In genomic region chr16:58102665-58103427, GRCh38 we compare ENCODE assay signal across 18 cellular contexts. TPM values are rescaled to one million over a fixed set of nuclear protein-coding genes. Genes with fewer than 3 reads are reported as not detected.
DNase-seq lines count a peak whose midpoint lies in the region; ATAC-seq, FAIRE-seq and TF ChIP-seq lines count a peak whose summit lies in the region.
"Had no signal": no experiment of that assay in that cellular context is flagged by ENCODE, and none has a peak within 500 bp of the region (broad histone marks: within the 10 kb centered on the region; RNA-seq: fewer than 3 reads in every experiment).

No MANE protein-coding gene starts in this region.

- H3K9me3 ChIP-seq in mucosa of descending colon: no peaks in the 10 kb centered on the region

- H3K4me3 ChIP-seq in mucosa of descending colon: no peak overlapping the region

- peaks cover 6% of the 10 kb centered on the region for H3K4me1 Mint-ChIP-seq in chondrocyte (ENCODE audit: low read depth)
- peaks cover 5% of the 10 kb centered on the region for H3K4me1 Mint-ChIP-seq in stimulated activated effector memory CD8-positive, alpha-beta T cell treated with anti-CD3 and anti-CD28 coated beads, Interleukin-12 subunit alpha, Interleukin-12 subunit beta, amount 100 ng/mL, for 72 hours
- H3K4me1 Mint-ChIP-seq: central memory CD8-positive, alpha-beta T cell had no signal

- peak; percentile 11 for FAIRE-seq in GM19239 (lab: Jason Lieb, UNC)
- FAIRE-seq: G401.6 had no signal

- no peaks in the 10 kb centered on the region for H3K27me3 Mint-ChIP-seq in chondrocyte (ENCODE audit: low read depth)
- H3K27me3 Mint-ChIP-seq: activated CD8-positive, alpha-beta memory T cell treated with anti-CD3 and anti-CD28 coated beads, Interleukin-2, amount 10 ng/mL, durations not matched to agents 7 days and 5 days; CD4-positive, alpha-beta memory T cell; central memory CD8-positive, alpha-beta T cell had no signal

- no peak overlapping the region for H3K27ac Mint-ChIP-seq in chondrocyte (ENCODE audit: unreplicated experiment)
- H3K27ac Mint-ChIP-seq in stimulated activated effector memory CD8-positive, alpha-beta T cell treated with anti-CD3 and anti-CD28 coated beads, Interleukin-12 subunit alpha, Interleukin-12 subunit beta, amount 100 ng/mL, for 72 hours: no peak overlapping the region
- H3K27ac Mint-ChIP-seq: activated CD8-positive, alpha-beta memory T cell treated with anti-CD3 and anti-CD28 coated beads, Interleukin-2, amount 10 ng/mL, durations not matched to agents 7 days and 5 days; activated naive CD4-positive, alpha-beta T cell treated with anti-CD3 and anti-CD28 coated beads, Interleukin-2, amount 10 ng/mL, durations not matched to agents 7 days and 5 days; CD4-positive, alpha-beta memory T cell; naive thymus-derived CD8-positive, alpha-beta T cell had no signal

- H3K4me1 ChIP-seq in mucosa of descending colon (ENCODE audit: low read depth): no peaks in the 10 kb centered on the region

- H3K4me3 Mint-ChIP-seq in chondrocyte (ENCODE audit: unreplicated experiment): no peak overlapping the region
- H3K4me3 Mint-ChIP-seq in stimulated activated effector memory CD8-positive, alpha-beta T cell treated with anti-CD3 and anti-CD28 coated beads, Interleukin-12 subunit alpha, Interleukin-12 subunit beta, amount 100 ng/mL, for 72 hours: no peak overlapping the region
- H3K4me3 Mint-ChIP-seq: activated CD8-positive, alpha-beta memory T cell treated with anti-CD3 and anti-CD28 coated beads, Interleukin-2, amount 10 ng/mL, durations not matched to agents 7 days and 5 days; activated naive CD4-positive, alpha-beta T cell treated with anti-CD3 and anti-CD28 coated beads, Interleukin-2, amount 10 ng/mL, durations not matched to agents 7 days and 5 days; CD4-positive, alpha-beta memory T cell; central memory CD8-positive, alpha-beta T cell; naive thymus-derived CD8-positive, alpha-beta T cell had no signal

- no peaks in the 10 kb centered on the region for H3K9me3 Mint-ChIP-seq in chondrocyte (ENCODE audit: low read depth)
- no peaks in the 10 kb centered on the region for H3K9me3 Mint-ChIP-seq in stimulated activated effector memory CD8-positive, alpha-beta T cell treated with anti-CD3 and anti-CD28 coated beads, Interleukin-12 subunit alpha, Interleukin-12 subunit beta, amount 100 ng/mL, for 72 hours
- H3K9me3 Mint-ChIP-seq: activated naive CD4-positive, alpha-beta T cell treated with anti-CD3 and anti-CD28 coated beads, Interleukin-2, amount 10 ng/mL, durations not matched to agents 7 days and 5 days; central memory CD8-positive, alpha-beta T cell; naive thymus-derived CD8-positive, alpha-beta T cell had no signal

- peak; percentile 70 for ATAC-seq in HG02981 (IDR thresholded peaks at IDR 0.05; ENCODE audit: unreplicated experiment)
- peak; percentile 31 for ATAC-seq in stimulated activated effector memory CD8-positive, alpha-beta T cell treated with anti-CD3 and anti-CD28 coated beads, Interleukin-12 subunit alpha, Interleukin-12 subunit beta, amount 100 ng/mL, for 72 hours
- no peak for ATAC-seq in mucosa of descending colon
- ATAC-seq: activated CD8-positive, alpha-beta memory T cell treated with anti-CD3 and anti-CD28 coated beads, Interleukin-2, amount 10 ng/mL, durations not matched to agents 7 days and 5 days; naive thymus-derived CD8-positive, alpha-beta T cell; sciatic nerve had no signal

- H3K36me3 ChIP-seq in mucosa of descending colon (ENCODE audit: low read depth): no peaks in the 10 kb centered on the region

- intact Hi-C loops in mucosa of descending colon (cut with DNase I, micrococcal nuclease): no loop called here

- TF ChIP-seq CTCF in chondrocyte (IDR thresholded peaks at IDR 0.05): no peak
- no peak for TF ChIP-seq CTCF in mucosa of descending colon (IDR thresholded peaks at IDR 0.05)

- H3K36me3 Mint-ChIP-seq in chondrocyte (ENCODE audit: low read depth): no peaks in the 10 kb centered on the region
- no peaks in the 10 kb centered on the region for H3K36me3 Mint-ChIP-seq in stimulated activated effector memory CD8-positive, alpha-beta T cell treated with anti-CD3 and anti-CD28 coated beads, Interleukin-12 subunit alpha, Interleukin-12 subunit beta, amount 100 ng/mL, for 72 hours
- H3K36me3 Mint-ChIP-seq: activated CD8-positive, alpha-beta memory T cell treated with anti-CD3 and anti-CD28 coated beads, Interleukin-2, amount 10 ng/mL, durations not matched to agents 7 days and 5 days; activated naive CD4-positive, alpha-beta T cell treated with anti-CD3 and anti-CD28 coated beads, Interleukin-2, amount 10 ng/mL, durations not matched to agents 7 days and 5 days; CD4-positive, alpha-beta memory T cell; naive thymus-derived CD8-positive, alpha-beta T cell had no signal

- DNase-seq in GM19239 (ENCODE audit: insufficient read length, low spot score): no peak
- peak; percentile 50 for DNase-seq in chondrocyte (ENCODE audit: low spot score)
- DNase-seq in stimulated activated effector memory CD8-positive, alpha-beta T cell treated with anti-CD3 and anti-CD28 coated beads, Interleukin-12 subunit alpha, Interleukin-12 subunit beta, amount 100 ng/mL, for 72 hours (ENCODE audit: low spot score in 2 of 2): no peak
- DNase-seq in KG1 (lab: John Stamatoyannopoulos, UW): no peak
- no peak for DNase-seq in stimulated activated CD4-positive, alpha-beta T cell treated with anti-CD3 and anti-CD28 coated beads, Interleukin-4, amount 100 ng/mL, for 24 hours
- DNase-seq in mucosa of descending colon: no peak
- DNase-seq: activated CD8-positive, alpha-beta memory T cell treated with anti-CD3 and anti-CD28 coated beads, Interleukin-2, amount 10 ng/mL, durations not matched to agents 7 days and 5 days; activated naive CD4-positive, alpha-beta T cell treated with anti-CD3 and anti-CD28 coated beads, Interleukin-2, amount 10 ng/mL, durations not matched to agents 7 days and 5 days; CD4-positive, alpha-beta memory T cell; kidney glomerular epithelial cell; naive thymus-derived CD8-positive, alpha-beta T cell; NCI-H1694; NCI-H774; SIG-M5 had no signal

RNA-seq across cellular contexts. Expression of gene CFAP20, which starts 26.3 kb away (rescaled TPM):
- total RNA-seq in chondrocyte (26.0 to 32.9 TPM (median 26.5 TPM) in 3 replicates), mucosa of descending colon (10 to 100 TPM; 18.8 to 24.0 (median 23.3) TPM)
